Comparison of ENCODE assay signal across 10 cellular contexts in genomic region chr2:126359494-126359893, GRCh38.
DNase-seq lines count a peak whose midpoint lies in the region; ATAC-seq, FAIRE-seq and TF ChIP-seq lines count a peak whose summit lies in the region.
"Had no signal": no experiment of that assay in that cellular context is flagged by ENCODE, and none has a peak within 500 bp of the region (broad histone marks: within the 10 kb centered on the region; RNA-seq: fewer than 3 reads in every experiment).

No MANE protein-coding gene starts in this region.

- H3K9ac ChIP-seq in KMS-11 (no peak overlapping the region), H1 (replicated peaks in 1 of 4; ENCODE audit: extremely low read depth in 1 of 4, low read depth in 3 of 4, low read length in 3 of 4) (no peak overlapping the region)

- H3K56ac ChIP-seq in H1 (replicated peaks; ENCODE audit: insufficient read length, low read depth, low read length), result no peak overlapping the region

- H4K20me1 ChIP-seq in KMS-11 (ENCODE audit: insufficient read depth), result no peaks in the 10 kb centered on the region
- no peaks in the 10 kb centered on the region for H4K20me1 ChIP-seq in H1 (replicated peaks in 1 of 2; ENCODE audit: control insufficient read depth in 1 of 2, insufficient read depth in 2 of 2, low read length in 2 of 2)

- no peak overlapping the region for H3K4me2 ChIP-seq in KMS-11
- no peak overlapping the region for H3K4me2 ChIP-seq in H1 (ENCODE audit: insufficient read depth in 1 of 2, low read depth in 2 of 2, low read length in 2 of 2)

- no peaks in the 10 kb centered on the region for H3K4me1 ChIP-seq in Caco-2
- no peaks in the 10 kb centered on the region for H3K4me1 ChIP-seq in KMS-11 (ENCODE audit: low read depth, poor library complexity, severe bottlenecking)
- H3K4me1 ChIP-seq in H1 (replicated peaks in 1 of 4; ENCODE audit: control insufficient read depth in 3 of 4, insufficient read depth in 4 of 4, low read length in 3 of 4), result no peaks in the 10 kb centered on the region

- no peak overlapping the region for H2BK12ac ChIP-seq in H1 (ENCODE audit: low read depth, low read length)

- no peaks in the 10 kb centered on the region for H3K79me2 ChIP-seq in KMS-11 (ENCODE audit: insufficient read depth, low read depth)
- H3K79me2 ChIP-seq in H1 (ENCODE audit: control insufficient read depth in 1 of 2, insufficient read depth in 2 of 2, low read length in 2 of 2), result no peaks in the 10 kb centered on the region; a peak in 1 of 4 replicates

- H2BK5ac ChIP-seq in H1 (ENCODE audit: low read depth, low read length), result no peak overlapping the region

- no peak overlapping the region for H3K27ac ChIP-seq in KMS-11
- H3K27ac ChIP-seq in H1 (ENCODE audit: low read depth, low read length), result no peak overlapping the region
- H3K27ac ChIP-seq: skin epidermis, WERI-Rb-1 had no signal

- no peak overlapping the region for H3K18ac ChIP-seq in H1 (ENCODE audit: extremely low read depth, low read length)

- no peak overlapping the region for H2AFZ ChIP-seq in KMS-11 (ENCODE audit: low read depth)
- H2AFZ ChIP-seq in H1 (ENCODE audit: low read length), result no peak overlapping the region

- intact Hi-C loops in Caco-2 (cut with micrococcal nuclease; ENCODE audit: unreplicated experiment), result loop anchor here (1.0 kb wide), 1 partner anchor 418 kb away; no protein-coding TSS in a partner anchor

- no peak for TF ChIP-seq POLR2A in H1 (IDR thresholded peaks at IDR 0.05; ENCODE audit: control extremely low read depth in 1 of 2, low read depth in 2 of 2, low read length in 2 of 2)

- H3K9me3 Mint-ChIP-seq in Caco-2 (ENCODE audit: unreplicated experiment) (no peaks in the 10 kb centered on the region), nephron progenitor cell (no peaks in the 10 kb centered on the region)

- H2BK15ac ChIP-seq in H1 (ENCODE audit: low read length), result no peak overlapping the region

- H3K36me3 Mint-ChIP-seq in Caco-2 (ENCODE audit: insufficient read depth, unreplicated experiment), result no peaks in the 10 kb centered on the region
- H3K36me3 Mint-ChIP-seq in nephron progenitor cell (ENCODE audit: low read depth), result no peaks in the 10 kb centered on the region

- peaks cover 2% of the 10 kb centered on the region; the same call in 1 of the 2 replicates for H3K9me3 ChIP-seq in Caco-2
- no peaks in the 10 kb centered on the region for H3K9me3 ChIP-seq in H1 (ENCODE audit: insufficient read depth in 2 of 2, low read depth in 1 of 2, low read length in 1 of 2)

- H3K27ac Mint-ChIP-seq in Caco-2 (ENCODE audit: unreplicated experiment) (no peak overlapping the region), nephron progenitor cell (no peak overlapping the region)

- no TSS peak for BruUV-seq in Caco-2 (replicated peaks; lab: Mats Ljungman, UMichigan)

- H3K27me3 Mint-ChIP-seq in Caco-2 (ENCODE audit: insufficient read depth, unreplicated experiment) (peaks cover 10% of the 10 kb centered on the region), nephron progenitor cell (ENCODE audit: low read depth, poor library complexity) (peaks cover 7% of the 10 kb centered on the region)

- H4K91ac ChIP-seq in H1 (replicated peaks; ENCODE audit: insufficient read length, low read length), result no peak overlapping the region

- CTCF ChIA-PET in Caco-2 (lab: Charles Lee), result no interaction called here
- CTCF ChIA-PET in H1 (lab: Charles Lee; ENCODE audit: partially characterized antibody), result interaction anchor here (0.6 to 3.0 kb wide), 16 partner anchors 9 to 615 kb away, joined by 3 to 22 read pairs (median 4); no protein-coding TSS in a partner anchor

- peak; percentile 7 for FAIRE-seq in H1 (lab: Jason Lieb, UNC)

- no peak overlapping the region for H2AK5ac ChIP-seq in H1 (ENCODE audit: low read depth, low read length)

- no peak overlapping the region for H3K14ac ChIP-seq in H1 (ENCODE audit: insufficient read length)

- H2BK20ac ChIP-seq in H1 (ENCODE audit: low read length), result no peak overlapping the region

- H3K4me3 Mint-ChIP-seq in Caco-2 (ENCODE audit: unreplicated experiment) (no peak overlapping the region), nephron progenitor cell (no peak overlapping the region)

- H4K5ac ChIP-seq in H1 (ENCODE audit: insufficient read length, low read depth, low read length), result no peak overlapping the region

- H4K8ac ChIP-seq in H1 (ENCODE audit: extremely low read depth, insufficient read depth, low read length), result no peak overlapping the region

- TF ChIP-seq CTCF in Caco-2 (IDR thresholded peaks at IDR 0.05; ENCODE audit: insufficient read depth in 1 of 2, low read depth in 1 of 2, low read length in 1 of 2, severe bottlenecking in 1 of 2, unreplicated experiment in 1 of 2) (peak; percentile 48 to 53), KMS-11 (conservative IDR thresholded peaks at IDR 0.05; ENCODE audit: low read depth, low read length) (peak; percentile 43; the same call in 1 of the 2 replicates), H1 (IDR thresholded peaks at IDR 0.05; ENCODE audit: control extremely low read depth in 1 of 3, insufficient read depth in 1 of 3, low read depth in 1 of 3, low read length in 3 of 3) (peak in 2 of 3 experiments; percentile 45 to 65; a peak in 3 of 4 replicates), nephron progenitor cell (IDR thresholded peaks at IDR 0.05) (no peak)

- H3K79me1 ChIP-seq in H1 (ENCODE audit: low read depth, low read length), result no peaks in the 10 kb centered on the region

- H3K36me3 ChIP-seq in Caco-2 (ENCODE audit: control insufficient read depth, insufficient read depth, low read length) (no peaks in the 10 kb centered on the region), KMS-11 (ENCODE audit: insufficient read depth) (no peaks in the 10 kb centered on the region), H1 (ENCODE audit: control insufficient read depth in 2 of 4, insufficient read depth in 4 of 4, low read length in 3 of 4) (no peaks in the 10 kb centered on the region)
- H3K36me3 ChIP-seq: WERI-Rb-1 had no signal

- ATAC-seq in GM19438 (IDR thresholded peaks at IDR 0.05; ENCODE audit: low read depth, unreplicated experiment), result peak; percentile 80
- ATAC-seq in GM18517 (IDR thresholded peaks at IDR 0.05; ENCODE audit: unreplicated experiment), result no peak

- TF ChIP-seq RAD21 in H1 (IDR thresholded peaks at IDR 0.05 in 1 of 2, conservative IDR thresholded peaks at IDR 0.05 in 1 of 2; ENCODE audit: low read depth in 2 of 2, low read length in 2 of 2), result peak; percentile 60 to 65

- H3K4ac ChIP-seq in H1 (replicated peaks; ENCODE audit: insufficient read length, low read depth, low read length), result no peak overlapping the region

- H3K23me2 ChIP-seq in H1 (ENCODE audit: low read depth, low read length), result no peaks in the 10 kb centered on the region

- H2BK120ac ChIP-seq in H1 (replicated peaks; ENCODE audit: low read depth, low read length), result no peak overlapping the region

- no peak overlapping the region for H3K23ac ChIP-seq in H1 (ENCODE audit: insufficient read length)

- TF ChIP-seq EP300 in H1 (IDR thresholded peaks at IDR 0.05; ENCODE audit: borderline replicate concordance in 1 of 2, low read depth in 2 of 2, low read length in 2 of 2), result no peak

- H3K4me3 ChIP-seq in Caco-2 (ENCODE audit: low read depth, low read length) (no peak overlapping the region), KMS-11 (IDR thresholded peaks at IDR 0.05; ENCODE audit: insufficient read depth, low read depth, low read length) (no peak overlapping the region), H1 (ENCODE audit: extremely low read depth in 1 of 4, insufficient read depth in 2 of 4, low read depth in 3 of 4, low read length in 4 of 4) (no peak overlapping the region)
- H3K4me3 ChIP-seq: skin epidermis had no signal

- POLR2A ChIA-PET in Caco-2 (lab: Charles Lee) (no interaction called here), H1 (lab: Charles Lee; ENCODE audit: partially characterized antibody) (no interaction called here)

- no peaks in the 10 kb centered on the region for H3K27me3 ChIP-seq in Caco-2 (replicated peaks; ENCODE audit: control insufficient read depth, insufficient read depth, low read length)
- no peaks in the 10 kb centered on the region for H3K27me3 ChIP-seq in KMS-11 (ENCODE audit: insufficient read depth, low read depth)
- no peaks in the 10 kb centered on the region for H3K27me3 ChIP-seq in H1 (replicated peaks in 1 of 4; ENCODE audit: control insufficient read depth in 3 of 4, extremely low read depth in 1 of 4, insufficient read depth in 3 of 4, low read length in 3 of 4)

- H3K4me1 Mint-ChIP-seq in Caco-2 (ENCODE audit: low read depth, unreplicated experiment) (no peaks in the 10 kb centered on the region), nephron progenitor cell (no peaks in the 10 kb centered on the region)

- DNase-seq in Caco-2, result peak in 1 of 2 experiments; percentile 50
- DNase-seq in H1 (ENCODE audit: low read depth in 1 of 2, low spot score in 2 of 2), result no peak
- no peak for DNase-seq in GF-D8 (lab: John Stamatoyannopoulos, UW)
- DNase-seq in stimulated activated CD8-positive, alpha-beta memory T cell treated with anti-CD3 and anti-CD28 coated beads, Interleukin-4, amount 100 ng/mL, for 48 hours, result no peak
- no peak for DNase-seq in nephron progenitor cell
- DNase-seq: WERI-Rb-1 had no signal

TF ChIP-seq in H1, 55 proteins besides CTCF, POLR2A, EP300 and RAD21:
- peak; percentile 55; the same call in 1 of the 2 replicates for TF ChIP-seq KDM1A (IDR thresholded peaks at IDR 0.05; ENCODE audit: borderline replicate concordance, low read length)
- TF ChIP-seq YY1 (IDR thresholded peaks at IDR 0.05; ENCODE audit: low read depth, low read length), result peak; percentile 84; the same call in 1 of the 2 replicates
- no peak for TF ChIP-seq E2F6 (IDR thresholded peaks at IDR 0.05)
- peak in 1 of 2 experiments; percentile 43; a peak in 1 of 4 replicates for TF ChIP-seq HDAC2 (IDR thresholded peaks at IDR 0.05; ENCODE audit: borderline replicate concordance in 1 of 2, low read depth in 2 of 2, low read length in 2 of 2)
TF ChIP-seq in H1: peak in this region for 3.
